Comparison of ENCODE assay signal across 8 cellular contexts in genomic region chr4:110515676-110516075, GRCh38. TPM values are rescaled to one million over a fixed set of nuclear protein-coding genes. Genes with fewer than 3 reads are reported as not detected.
A peak's percentile ranks its signal among the peaks of the same experiment; 100 is the strongest.
DNase-seq lines count a peak whose midpoint lies in the region; ATAC-seq and TF ChIP-seq lines count a peak whose summit lies in the region.

No MANE protein-coding gene starts in this region.

- POLR2A ChIA-PET in CD4-positive, alpha-beta T cell (lab: Charles Lee), result interaction anchor here (0.9 kb wide), 1 partner anchor 516 kb away, joined by 6 read pairs; no protein-coding TSS in a partner anchor

- H3K27ac ChIP-seq in CD4-positive, alpha-beta T cell (ENCODE audit: low read depth, low read length), result no peak overlapping the region
- peak overlapping the region; percentile 85 to 90 for H3K27ac ChIP-seq in liver (ENCODE audit: low read depth in 1 of 2, low read length in 2 of 2)

- H3K27ac Mint-ChIP-seq in CD4-positive, alpha-beta T cell, result no peak overlapping the region

- H3K9ac ChIP-seq in liver (ENCODE audit: low read depth in 1 of 2, low read length in 2 of 2), result peak overlapping the region; percentile 87 to 94

- peak overlapping the region; percentile 91 for H3K4me3 Mint-ChIP-seq in CD4-positive, alpha-beta T cell

- H3K4me3 ChIP-seq in HAP-1 (peak overlapping the region; percentile 28), WI38 (ENCODE audit: low read depth, low read length) (peak overlapping the region; percentile 64), liver (ENCODE audit: low read depth in 1 of 3, low read length in 3 of 3) (peak overlapping the region in 2 of 3 donors; percentile 32 to 55)

- H3K4me1 ChIP-seq in HAP-1, result peaks cover 2% of the 10 kb centered on the region; the same call in 1 of the 2 replicates
- H3K4me1 ChIP-seq in liver (ENCODE audit: control insufficient read depth in 4 of 4, insufficient read depth in 4 of 4, low read length in 3 of 4), result peaks cover 0 to 10% (median 8%) of the 10 kb centered on the region in 4 donors

- H3K27me3 ChIP-seq in CD4-positive, alpha-beta T cell (ENCODE audit: control insufficient read depth, insufficient read depth, low read length), result no peaks in the 10 kb centered on the region
- H3K27me3 ChIP-seq in HAP-1 (ENCODE audit: low read depth) (no peaks in the 10 kb centered on the region), liver (ENCODE audit: control insufficient read depth in 4 of 4, insufficient read depth in 4 of 4, low read length in 3 of 4) (no peaks in the 10 kb centered on the region)

- H3K36me3 ChIP-seq in HAP-1 (replicated peaks), result no peaks in the 10 kb centered on the region
- peaks cover 0 to 14% (median 4%) of the 10 kb centered on the region in 4 donors for H3K36me3 ChIP-seq in liver (ENCODE audit: control insufficient read depth in 4 of 4, insufficient read depth in 3 of 4, low read depth in 1 of 4, low read length in 3 of 4)

- 39% methylated on average over 5 of the region's 5 CpGs for WGBS in liver

- TF ChIP-seq RAD21 in liver (IDR thresholded peaks at IDR 0.05), result no peak

- in situ Hi-C loops in HAP-1 (cut with MboI; ENCODE audit: low sequenced_read_pairs), result loop anchor here (5.0 to 25.0 kb wide), 2 partner anchors 508 to 1103 kb away; no protein-coding TSS in a partner anchor

- no peak for DNase-seq in CD4-positive, alpha-beta T cell
- no peak for DNase-seq in HAP-1 (ENCODE audit: low spot score in 2 of 2)
- no peak for DNase-seq in hepatic stellate cell (ENCODE audit: low spot score)
- DNase-seq in AG20443 (ENCODE audit: low spot score), result no peak
- DNase-seq in DMS79 treated with DMSO at 0.1 percent for 48 hours (lab: John Stamatoyannopoulos, UW), result no peak
- DNase-seq in NCI-H524 (lab: John Stamatoyannopoulos, UW), result no peak

- no peaks in the 10 kb centered on the region for H3K9me3 ChIP-seq in CD4-positive, alpha-beta T cell (ENCODE audit: control insufficient read depth, low read length)
- H3K9me3 ChIP-seq in HAP-1 (no peaks in the 10 kb centered on the region), liver (ENCODE audit: control insufficient read depth in 4 of 4, low read length in 3 of 4) (no peaks in the 10 kb centered on the region)

- H3K4me1 Mint-ChIP-seq in CD4-positive, alpha-beta T cell (ENCODE audit: low read depth), result peaks cover 10% of the 10 kb centered on the region

- CTCF ChIA-PET in CD4-positive, alpha-beta T cell (lab: Charles Lee), result interaction anchor here (0.8 to 3.2 kb wide), 3 partner anchors 510 to 517 kb away, joined by 3 to 13 read pairs (median 4); no protein-coding TSS in a partner anchor

- TF ChIP-seq CTCF in CD4-positive, alpha-beta T cell (IDR thresholded peaks at IDR 0.05), result no peak
- no peak for TF ChIP-seq CTCF in WI38 (IDR thresholded peaks at IDR 0.05; ENCODE audit: low read depth, low read length)
- TF ChIP-seq CTCF in liver (IDR thresholded peaks at IDR 0.05; ENCODE audit: low read depth, low read length, missing input control), result no peak

- intact Hi-C loops in CD4-positive, alpha-beta T cell (cut with DNase I, micrococcal nuclease), result loop anchor here (1.0 to 5.0 kb wide), 4 partner anchors 303 to 1093 kb away; no protein-coding TSS in a partner anchor

- no peaks in the 10 kb centered on the region for H3K36me3 Mint-ChIP-seq in CD4-positive, alpha-beta T cell (ENCODE audit: low read depth)

- peaks cover 6% of the 10 kb centered on the region for H3K27me3 Mint-ChIP-seq in CD4-positive, alpha-beta T cell

- H3K9me3 Mint-ChIP-seq in CD4-positive, alpha-beta T cell, result no peaks in the 10 kb centered on the region

- ATAC-seq in CD4-positive, alpha-beta T cell (ENCODE audit: poor library complexity), result no peak

TF ChIP-seq in liver, 16 proteins besides CTCF, POLR2A, EP300 and RAD21:
- TF ChIP-seq FOXA1 (IDR thresholded peaks at IDR 0.05) (no peak), JUND (IDR thresholded peaks at IDR 0.05) (no peak), REST (IDR thresholded peaks at IDR 0.05) (no peak), RXRA (IDR thresholded peaks at IDR 0.05) (no peak), NR2F2 (IDR thresholded peaks at IDR 0.05) (no peak), GABPA (IDR thresholded peaks at IDR 0.05 in 1 of 2, conservative IDR thresholded peaks at IDR 0.05 in 1 of 2) (no peak), HNF4A (conservative IDR thresholded peaks at IDR 0.05) (no peak), SP1 (IDR thresholded peaks at IDR 0.05) (no peak), YY1 (IDR thresholded peaks at IDR 0.05) (no peak), HNF4G (IDR thresholded peaks at IDR 0.05) (no peak), EGR1 (IDR thresholded peaks at IDR 0.05; ENCODE audit: low read depth in 2 of 2) (no peak), FOXA2 (IDR thresholded peaks at IDR 0.05) (no peak), ZBTB33 (IDR thresholded peaks at IDR 0.05) (no peak), TAF1 (conservative IDR thresholded peaks at IDR 0.05) (no peak), ATF3 (IDR thresholded peaks at IDR 0.05) (no peak)
- TF ChIP-seq, protein P1, sequence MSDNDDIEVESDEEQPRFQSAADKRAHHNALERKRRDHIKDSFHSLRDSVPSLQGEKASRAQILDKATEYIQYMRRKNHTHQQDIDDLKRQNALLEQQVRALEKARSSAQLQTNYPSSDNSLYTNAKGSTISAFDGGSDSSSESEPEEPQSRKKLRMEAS (IDR thresholded peaks at IDR 0.05), result no peak

RNA-seq across cellular contexts. Expression of gene ENPEP, which starts 39.7 kb away (rescaled TPM):
- not detected for total RNA-seq in CD4-positive, alpha-beta T cell
- 10 to 100 TPM in 1 of 2 donors, 1 to 10 TPM in 1; 4.5 to 41.5 TPM for total RNA-seq in liver
- polyA plus RNA-seq in liver, result 10 to 100 TPM; 16.5 to 34.6 TPM

Comparison
In these comparisons a context has a peak if more than half of its experiments do, and no peak if none do; other contexts are left out.
1. RNA of gene ENPEP, which starts 39.7 kb away (total RNA-seq): 4.5 to 41.5 TPM in liver; not detected in CD4-positive, alpha-beta T cell; every median in the first group is over 4 times any median in the second.
2. Peak in every context shown above with its lines, with median percentiles within 50 percentile points of each other: H3K4me3 ChIP-seq.